In the genomic region with DNA sequence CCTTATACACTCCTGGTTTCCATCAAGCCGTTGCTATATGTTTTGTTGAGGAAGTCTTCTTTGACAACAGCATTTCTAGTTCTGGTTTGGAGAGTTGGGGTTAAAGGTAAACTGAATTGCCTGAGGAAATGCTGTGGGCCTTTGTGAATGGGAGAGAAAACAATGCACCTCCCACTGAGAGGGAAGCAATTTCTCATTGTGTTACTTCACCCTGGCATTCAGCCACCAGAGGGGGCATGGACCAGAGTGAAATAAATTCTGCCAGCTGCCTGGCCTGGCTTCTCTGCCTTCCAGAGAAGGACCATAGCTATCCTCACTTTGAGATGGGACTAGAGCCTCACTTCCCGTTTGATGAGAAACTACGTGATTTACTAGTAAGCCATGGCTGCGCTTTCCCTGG, we compare ENCODE assay signal across 1 cellular context.
TF ChIP-seq lines count a peak whose summit lies in the region.

No MANE protein-coding gene starts in this region.

TF ChIP-seq in K562, 482 proteins besides CTCF, POLR2A, EP300 and RAD21 (continued from another document):
- TF ChIP-seq ETV6 (IDR thresholded peaks at IDR 0.05; ENCODE audit: borderline replicate concordance in 1 of 2, low read depth in 2 of 2, low read length in 1 of 2): no peak
- no peak for TF ChIP-seq ETV6 (CRISPR knock-in tag; IDR thresholded peaks at IDR 0.05; ENCODE audit: borderline replicate concordance)
- no peak for TF ChIP-seq SREBF2 (CRISPR knock-in tag; IDR thresholded peaks at IDR 0.05)
- TF ChIP-seq GTF2F1 (IDR thresholded peaks at IDR 0.05; ENCODE audit: low read depth, low read length): no peak
- no peak for TF ChIP-seq ZNF274 (IDR thresholded peaks at IDR 0.05; ENCODE audit: borderline replicate concordance, low read depth, low read length)
- TF ChIP-seq, protein P1, sequence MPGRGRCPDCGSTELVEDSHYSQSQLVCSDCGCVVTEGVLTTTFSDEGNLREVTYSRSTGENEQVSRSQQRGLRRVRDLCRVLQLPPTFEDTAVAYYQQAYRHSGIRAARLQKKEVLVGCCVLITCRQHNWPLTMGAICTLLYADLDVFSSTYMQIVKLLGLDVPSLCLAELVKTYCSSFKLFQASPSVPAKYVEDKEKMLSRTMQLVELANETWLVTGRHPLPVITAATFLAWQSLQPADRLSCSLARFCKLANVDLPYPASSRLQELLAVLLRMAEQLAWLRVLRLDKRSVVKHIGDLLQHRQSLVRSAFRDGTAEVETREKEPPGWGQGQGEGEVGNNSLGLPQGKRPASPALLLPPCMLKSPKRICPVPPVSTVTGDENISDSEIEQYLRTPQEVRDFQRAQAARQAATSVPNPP (IDR thresholded peaks at IDR 0.05; ENCODE audit: borderline replicate concordance, insufficient read depth, insufficient read length): no peak
- no peak for TF ChIP-seq SMARCA4 (IDR thresholded peaks at IDR 0.05)
- TF ChIP-seq SIRT6 (IDR thresholded peaks at IDR 0.05; ENCODE audit: low read depth, low read length): no peak
- TF ChIP-seq TEAD4 (IDR thresholded peaks at IDR 0.05; ENCODE audit: low read length): no peak
- TF ChIP-seq TEAD4 (CRISPR knock-in tag; IDR thresholded peaks at IDR 0.05; ENCODE audit: borderline replicate concordance): no peak
- TF ChIP-seq, protein P2, sequence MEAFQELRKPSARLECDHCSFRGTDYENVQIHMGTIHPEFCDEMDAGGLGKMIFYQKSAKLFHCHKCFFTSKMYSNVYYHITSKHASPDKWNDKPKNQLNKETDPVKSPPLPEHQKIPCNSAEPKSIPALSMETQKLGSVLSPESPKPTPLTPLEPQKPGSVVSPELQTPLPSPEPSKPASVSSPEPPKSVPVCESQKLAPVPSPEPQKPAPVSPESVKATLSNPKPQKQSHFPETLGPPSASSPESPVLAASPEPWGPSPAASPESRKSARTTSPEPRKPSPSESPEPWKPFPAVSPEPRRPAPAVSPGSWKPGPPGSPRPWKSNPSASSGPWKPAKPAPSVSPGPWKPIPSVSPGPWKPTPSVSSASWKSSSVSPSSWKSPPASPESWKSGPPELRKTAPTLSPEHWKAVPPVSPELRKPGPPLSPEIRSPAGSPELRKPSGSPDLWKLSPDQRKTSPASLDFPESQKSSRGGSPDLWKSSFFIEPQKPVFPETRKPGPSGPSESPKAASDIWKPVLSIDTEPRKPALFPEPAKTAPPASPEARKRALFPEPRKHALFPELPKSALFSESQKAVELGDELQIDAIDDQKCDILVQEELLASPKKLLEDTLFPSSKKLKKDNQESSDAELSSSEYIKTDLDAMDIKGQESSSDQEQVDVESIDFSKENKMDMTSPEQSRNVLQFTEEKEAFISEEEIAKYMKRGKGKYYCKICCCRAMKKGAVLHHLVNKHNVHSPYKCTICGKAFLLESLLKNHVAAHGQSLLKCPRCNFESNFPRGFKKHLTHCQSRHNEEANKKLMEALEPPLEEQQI (IDR thresholded peaks at IDR 0.05): no peak
